ENCODE assay signal across 10 cellular contexts in genomic region chr11:73322111-73322985, GRCh38. TPM values are rescaled to one million over a fixed set of nuclear protein-coding genes. Genes with fewer than 3 reads are reported as not detected.
DNase-seq lines count a peak whose midpoint lies in the region; ATAC-seq and TF ChIP-seq lines count a peak whose summit lies in the region.
"Had no signal": no experiment of that assay in that cellular context is flagged by ENCODE, and none has a peak within 500 bp of the region (broad histone marks: within the 10 kb centered on the region; RNA-seq: fewer than 3 reads in every experiment).

No MANE protein-coding gene starts in this region.

- H2BK15ac ChIP-seq in neuronal stem cell (ENCODE audit: low read length) = no peak overlapping the region

- no peaks in the 10 kb centered on the region for H3K9me3 Mint-ChIP-seq in endothelial cell (ENCODE audit: unreplicated experiment)
- H3K9me3 Mint-ChIP-seq in activated CD4-positive, alpha-beta T cell treated with anti-CD3 and anti-CD28 coated beads for 36 hours (ENCODE audit: low read depth) = no peaks in the 10 kb centered on the region

- no peak overlapping the region for H3K4me3 ChIP-seq in A673 (ENCODE audit: low read depth, low read length, poor library complexity, severe bottlenecking)
- H3K4me3 ChIP-seq in neuronal stem cell (ENCODE audit: low read length in 2 of 2) = no peak overlapping the region

- ATAC-seq in GM21528 (IDR thresholded peaks at IDR 0.05; ENCODE audit: low FRiP score, unreplicated experiment) = no peak
- ATAC-seq in activated CD4-positive, alpha-beta T cell treated with anti-CD3 and anti-CD28 coated beads for 36 hours = no peak
- ATAC-seq in stimulated activated naive CD8-positive, alpha-beta T cell treated with anti-CD3 and anti-CD28 coated beads, Interleukin-15, Interleukin-2, amounts not matched to agents 100 U/mL and 50 U/mL, for 24 hours = no peak

- H3K14ac ChIP-seq in neuronal stem cell (ENCODE audit: low read length) = no peak overlapping the region

- peak overlapping the region; percentile 99 for H3K27ac Mint-ChIP-seq in endothelial cell (ENCODE audit: unreplicated experiment)
- no peak overlapping the region for H3K27ac Mint-ChIP-seq in activated CD4-positive, alpha-beta T cell treated with anti-CD3 and anti-CD28 coated beads for 36 hours

- H4K91ac ChIP-seq in neuronal stem cell (ENCODE audit: low read depth, low read length, poor library complexity) = no peak overlapping the region

- no peak overlapping the region for H3K4me2 ChIP-seq in neuronal stem cell (ENCODE audit: insufficient read depth, low read length, poor library complexity, severe bottlenecking)

- peak overlapping the region; percentile 86 for H2BK12ac ChIP-seq in neuronal stem cell (ENCODE audit: low read length)

- no peak overlapping the region for H3K23ac ChIP-seq in neuronal stem cell (ENCODE audit: low read depth, low read length, poor library complexity)

- CTCF ChIA-PET in A673 (lab: Charles Lee) = no interaction called here
- CTCF ChIA-PET in activated CD4-positive, alpha-beta T cell treated with anti-CD3 and anti-CD28 coated beads for 36 hours (lab: Charles Lee) = interaction anchor here (3.2 kb wide), 1 partner anchor 12 kb away, joined by 15 read pairs; no protein-coding TSS in a partner anchor

- intact Hi-C loops in A673 (cut with micrococcal nuclease; ENCODE audit: unreplicated experiment) = no loop called here
- intact Hi-C loops in activated CD4-positive, alpha-beta T cell treated with anti-CD3 and anti-CD28 coated beads for 36 hours (cut with DNase I, micrococcal nuclease) = no loop called here

- peak overlapping the region; percentile 69 for H3K27ac ChIP-seq in A673 (ENCODE audit: low read depth, low read length, poor library complexity, severe bottlenecking)
- H3K27ac ChIP-seq in neuronal stem cell (replicated peaks; ENCODE audit: low read length) = peak overlapping the region; percentile 60

- no peak for TF ChIP-seq CTCF in A673 (conservative IDR thresholded peaks at IDR 0.05; ENCODE audit: low read depth, low read length)
- TF ChIP-seq CTCF in endothelial cell (IDR thresholded peaks at IDR 0.05; ENCODE audit: unreplicated experiment) = no peak

- no peak for DNase-seq in A673 (ENCODE audit: low spot score)
- DNase-seq in NCI-H1092 (lab: John Stamatoyannopoulos, UW) = peak; percentile 68
- DNase-seq in endothelial cell (ENCODE audit: low spot score) = no peak
- no peak for DNase-seq in neuronal stem cell (ENCODE audit: low spot score)
- no peak for DNase-seq in NAMALWA (ENCODE audit: low spot score)
- no peak for DNase-seq in activated CD4-positive, alpha-beta T cell treated with anti-CD3 and anti-CD28 coated beads for 36 hours
- no peak for DNase-seq in stimulated activated naive CD8-positive, alpha-beta T cell treated with anti-CD3 and anti-CD28 coated beads, Interleukin-15, Interleukin-2, amounts not matched to agents 100 U/mL and 50 U/mL, for 24 hours

- H3K27me3 ChIP-seq in A673 (replicated peaks; ENCODE audit: insufficient read depth, low read depth, low read length, poor library complexity) (no peaks in the 10 kb centered on the region), neuronal stem cell (ENCODE audit: control insufficient read depth in 3 of 3, insufficient read depth in 3 of 3, low read depth in 1 of 3, low read length in 3 of 3) (no peaks in the 10 kb centered on the region)
- H3K27me3 ChIP-seq: BE2C had no signal

- H2BK5ac ChIP-seq in neuronal stem cell (ENCODE audit: low read length) = peak overlapping the region; percentile 78

- peak overlapping the region; percentile 73 for H3K18ac ChIP-seq in neuronal stem cell (ENCODE audit: low read length)

- no CpG with 5 or more reads among the region's 8 CpGs for WGBS in neuronal stem cell (ENCODE audit: extremely low coverage in 2 of 2, insufficient read length in 2 of 2, insufficient replicate concordance in 1 of 2), 2 donors

- peaks cover 31% of the 10 kb centered on the region for H3K79me1 ChIP-seq in neuronal stem cell (ENCODE audit: low read depth, low read length)

- H2AFZ ChIP-seq in neuronal stem cell (ENCODE audit: low read length) = no peak overlapping the region

- no peaks in the 10 kb centered on the region for H3K36me3 ChIP-seq in A673 (ENCODE audit: insufficient read depth, low read length, poor library complexity, severe bottlenecking)
- peaks cover 5 to 55% of the 10 kb centered on the region in 2 donors for H3K36me3 ChIP-seq in neuronal stem cell (replicated peaks in 1 of 2; ENCODE audit: control insufficient read depth in 2 of 2, insufficient read depth in 2 of 2, low read length in 2 of 2)
- H3K36me3 ChIP-seq: BE2C had no signal

- no TSS peak for BruUV-seq in A673 (replicated peaks; lab: Mats Ljungman, UMichigan)

- H2BK120ac ChIP-seq in neuronal stem cell (ENCODE audit: low read depth, low read length) = peak overlapping the region; percentile 49

- peaks cover 57% of the 10 kb centered on the region for H3K4me1 Mint-ChIP-seq in endothelial cell (ENCODE audit: unreplicated experiment)
- peaks cover 7% of the 10 kb centered on the region for H3K4me1 Mint-ChIP-seq in activated CD4-positive, alpha-beta T cell treated with anti-CD3 and anti-CD28 coated beads for 36 hours

- H3K9me3 ChIP-seq in A673 (ENCODE audit: low read depth, low read length, poor library complexity, severe bottlenecking) (no peaks in the 10 kb centered on the region), neuronal stem cell (replicated peaks in 1 of 2; ENCODE audit: control insufficient read depth in 2 of 2, insufficient read depth in 1 of 2, low read depth in 1 of 2, low read length in 2 of 2) (no peaks in the 10 kb centered on the region)
- H3K9me3 ChIP-seq: BE2C had no signal

- no peak overlapping the region for H4K8ac ChIP-seq in neuronal stem cell (ENCODE audit: low read depth, low read length)

- peaks cover 30% of the 10 kb centered on the region for H3K36me3 Mint-ChIP-seq in endothelial cell (ENCODE audit: low read depth, unreplicated experiment)
- no peaks in the 10 kb centered on the region for H3K36me3 Mint-ChIP-seq in activated CD4-positive, alpha-beta T cell treated with anti-CD3 and anti-CD28 coated beads for 36 hours (ENCODE audit: low read depth)

- POLR2A ChIA-PET in A673 (lab: Charles Lee; ENCODE audit: low non-redundant PET) = no interaction called here
- POLR2A ChIA-PET in activated CD4-positive, alpha-beta T cell treated with anti-CD3 and anti-CD28 coated beads for 36 hours (lab: Charles Lee) = no interaction called here

- peak overlapping the region; percentile 26 for H3K9ac ChIP-seq in neuronal stem cell (ENCODE audit: low read depth, low read length, poor library complexity)

- H2AK5ac ChIP-seq in neuronal stem cell (ENCODE audit: low read depth, low read length) = peak overlapping the region; percentile 91

- peak overlapping the region; percentile 42 for H3K4ac ChIP-seq in neuronal stem cell (ENCODE audit: low read length)

- peak overlapping the region; percentile 73 for H3K4me3 Mint-ChIP-seq in endothelial cell (ENCODE audit: unreplicated experiment)
- H3K4me3 Mint-ChIP-seq in activated CD4-positive, alpha-beta T cell treated with anti-CD3 and anti-CD28 coated beads for 36 hours = no peak overlapping the region

- H3K27me3 Mint-ChIP-seq in endothelial cell (ENCODE audit: unreplicated experiment) = peaks cover 15% of the 10 kb centered on the region
- H3K27me3 Mint-ChIP-seq in activated CD4-positive, alpha-beta T cell treated with anti-CD3 and anti-CD28 coated beads for 36 hours = no peaks in the 10 kb centered on the region

- H3K4me1 ChIP-seq in A673 (ENCODE audit: insufficient read depth, low read length, poor library complexity, severe bottlenecking) (peaks cover 44% of the 10 kb centered on the region), neuronal stem cell (ENCODE audit: control insufficient read depth in 2 of 2, insufficient read depth in 1 of 2, low read depth in 1 of 2, low read length in 2 of 2) (peaks cover 41 to 44% of the 10 kb centered on the region in 2 donors)

RNA-seq across cellular contexts. Expression of gene ARHGEF17, which starts 14.3 kb away (rescaled TPM):
- total RNA-seq in A673 (2021) = 24.0 and 32.0 TPM in 2 replicates
- 93.3 TPM for total RNA-seq in endothelial cell (ENCODE audit: unreplicated experiment)
- 40.1 TPM for polyA plus RNA-seq in neuronal stem cell (2013, experiment 1 of 2)
- 38.9 TPM for polyA plus RNA-seq in neuronal stem cell (2013, experiment 2 of 2)
- under 1 TPM in 1 of 2 experiments, not detected in 1; 0.05 TPM for total RNA-seq in activated CD4-positive, alpha-beta T cell treated with anti-CD3 and anti-CD28 coated beads for 36 hours

RNA-seq across cellular contexts. Expression of gene P2RY6, which starts 50.2 kb away (rescaled TPM):
- total RNA-seq in A673 (2021) = 0.43 TPM in 1 of 2 replicates, not detected in the other
- 0.74 TPM for total RNA-seq in endothelial cell (ENCODE audit: unreplicated experiment)
- 0.14 TPM for polyA plus RNA-seq in neuronal stem cell (2013, experiment 1 of 2)
- 0.17 TPM for polyA plus RNA-seq in neuronal stem cell (2013, experiment 2 of 2)
- total RNA-seq in activated CD4-positive, alpha-beta T cell treated with anti-CD3 and anti-CD28 coated beads for 36 hours = not detected
- total RNA-seq: bronchial epithelial cell had no signal

RNA-seq across cellular contexts. Expression of gene RELT, which starts 53.9 kb away (rescaled TPM):
- total RNA-seq in A673 (2021) = 16.2 and 20.9 TPM in 2 replicates
- total RNA-seq in endothelial cell (ENCODE audit: unreplicated experiment) = 15.2 TPM
- 6.6 TPM for polyA plus RNA-seq in neuronal stem cell (2013, experiment 1 of 2)
- 6.9 TPM for polyA plus RNA-seq in neuronal stem cell (2013, experiment 2 of 2)
- 10 to 100 TPM; 18.5 to 21.3 TPM for total RNA-seq in activated CD4-positive, alpha-beta T cell treated with anti-CD3 and anti-CD28 coated beads for 36 hours

Comparison
In these comparisons a context has a peak if more than half of its experiments do, and no peak if none do; other contexts are left out.
1. RNA of gene ARHGEF17, which starts 14.3 kb away (total RNA-seq): 93.3 TPM in endothelial cell (single experiment) and 24.0 to 32.0 TPM in A673; 0.05 TPM in activated CD4-positive, alpha-beta T cell treated with anti-CD3 and anti-CD28 coated beads for 36 hours; every median in the first group is over 10 times any median in the second.